In the genomic region with DNA sequence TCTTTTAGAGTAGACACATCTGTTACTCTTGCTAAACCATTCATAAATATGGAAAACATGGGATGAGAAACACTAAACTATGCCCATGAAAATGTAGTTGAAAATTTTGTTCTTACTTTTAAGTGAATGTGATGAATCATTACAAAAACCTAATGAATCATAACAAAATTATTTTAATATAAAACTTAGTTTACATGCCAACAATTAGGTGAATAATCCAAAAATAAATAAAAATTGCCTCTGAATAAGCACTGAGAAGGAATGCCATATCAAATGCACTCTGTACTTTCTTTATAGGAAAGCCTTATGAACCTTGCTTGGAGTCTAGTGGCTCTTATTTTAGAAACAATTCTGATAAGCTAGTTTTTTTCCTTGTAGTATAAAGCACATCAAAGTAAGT, we compare ENCODE assay signal across 29 cellular contexts.
DNase-seq lines count a peak whose midpoint lies in the region; ATAC-seq, FAIRE-seq and TF ChIP-seq lines count a peak whose summit lies in the region.
"Had no signal": no experiment of that assay in that cellular context is flagged by ENCODE, and none has a peak within 500 bp of the region (broad histone marks: within the 10 kb centered on the region; RNA-seq: fewer than 3 reads in every experiment).

No MANE protein-coding gene starts in this region.

- FAIRE-seq in astrocyte (lab: Jason Lieb, UNC) = no peak

- H3K27ac ChIP-seq in astrocyte (ENCODE audit: low read depth, low read length) (peak overlapping the region; percentile 42), aorta (ENCODE audit: low read depth in 1 of 2, low read length in 2 of 2) (no peak overlapping the region)
- H3K27ac ChIP-seq: esophagus squamous epithelium, HL-60, transverse colon, VCaP had no signal

- no peak overlapping the region for H3K27ac Mint-ChIP-seq in astrocyte (ENCODE audit: unreplicated experiment)
- H3K27ac Mint-ChIP-seq in effector memory CD8-positive, alpha-beta T cell = no peak overlapping the region
- H3K27ac Mint-ChIP-seq: activated CD4-positive, alpha-beta T cell treated with anti-CD3 and anti-CD28 coated beads, Interleukin-2, amount 10 ng/mL, durations not matched to agents 7 days and 5 days; activated CD8-positive, alpha-beta memory T cell treated with anti-CD3 and anti-CD28 coated beads, Interleukin-2, amount 10 ng/mL, durations not matched to agents 7 days and 5 days; activated T-helper 1 cell treated with anti-CD3 and anti-CD28 coated beads, Interleukin-12 subunit alpha, Interleukin-12 subunit beta, Interleukin-2, Interleukin-4 antibody, amounts not matched to agents 30 ng/mL and 10 ng/mL and 1 ng/mL, durations not matched to agents 14 hours and 24 hours and 36 hours; naive thymus-derived CD4-positive, alpha-beta T cell; stimulated activated naive CD8-positive, alpha-beta T cell treated with anti-CD3 and anti-CD28 coated beads, Interleukin-15, amount 100 ng/mL, for 72 hours had no signal

- H3K4me3 ChIP-seq in astrocyte (ENCODE audit: insufficient read depth, low read depth, low read length) = no peak overlapping the region
- H3K4me3 ChIP-seq in foreskin fibroblast (ENCODE audit: low read depth in 1 of 2, low read length in 2 of 2) = no peak overlapping the region
- no peak overlapping the region for H3K4me3 ChIP-seq in MG63
- no peak overlapping the region for H3K4me3 ChIP-seq in aorta (ENCODE audit: low read length in 2 of 2)
- H3K4me3 ChIP-seq: esophagus squamous epithelium, transverse colon had no signal

- H3K4me1 Mint-ChIP-seq in astrocyte (ENCODE audit: low read depth, unreplicated experiment) = no peaks in the 10 kb centered on the region
- peaks cover 0 to 3% of the 10 kb centered on the region in 2 donors for H3K4me1 Mint-ChIP-seq in effector memory CD8-positive, alpha-beta T cell (ENCODE audit: low read depth in 2 of 2)
- H3K4me1 Mint-ChIP-seq: activated CD4-positive, alpha-beta T cell treated with anti-CD3 and anti-CD28 coated beads, Interleukin-2, amount 10 ng/mL, durations not matched to agents 7 days and 5 days; activated CD8-positive, alpha-beta memory T cell treated with anti-CD3 and anti-CD28 coated beads, Interleukin-2, amount 10 ng/mL, durations not matched to agents 7 days and 5 days; stimulated activated naive CD8-positive, alpha-beta T cell treated with anti-CD3 and anti-CD28 coated beads, Interleukin-15, amount 100 ng/mL, for 72 hours had no signal

- H4K20me1 ChIP-seq in astrocyte (ENCODE audit: insufficient read depth, low read length) = no peaks in the 10 kb centered on the region

- no peaks in the 10 kb centered on the region for H3K79me2 ChIP-seq in astrocyte (ENCODE audit: insufficient read depth, low read length)

- H3K9me3 ChIP-seq in astrocyte (ENCODE audit: insufficient read depth, low read depth, low read length) = no peaks in the 10 kb centered on the region
- peaks cover 5% of the 10 kb centered on the region; the same call in 1 of the 2 replicates for H3K9me3 ChIP-seq in MG63
- no peaks in the 10 kb centered on the region for H3K9me3 ChIP-seq in aorta (ENCODE audit: control insufficient read depth, low read length)
- H3K9me3 ChIP-seq: BE2C, esophagus squamous epithelium, transverse colon had no signal

- no peak overlapping the region for H3K9ac ChIP-seq in astrocyte (ENCODE audit: low read length)

- intact Hi-C loops in aorta (cut with DNase I) = no loop called here

- H3K27me3 ChIP-seq in astrocyte (ENCODE audit: insufficient read depth, low read length) (no peaks in the 10 kb centered on the region), MG63 (no peaks in the 10 kb centered on the region), aorta (ENCODE audit: control insufficient read depth in 1 of 2, insufficient read depth in 2 of 2, low read length in 1 of 2) (no peaks in the 10 kb centered on the region)
- H3K27me3 ChIP-seq: BE2C, esophagus squamous epithelium, transverse colon had no signal

- DNase-seq in AG20443 (ENCODE audit: low spot score) (peak; percentile 9), HCEC 1CT (peak; percentile 71), astrocyte (ENCODE audit: low read depth) (peak; percentile 29), foreskin fibroblast (peak; percentile 45 to 67), MG63 (no peak), aorta (no peak)
- no peak for DNase-seq in effector memory CD8-positive, alpha-beta T cell
- DNase-seq: activated CD4-positive, alpha-beta T cell treated with anti-CD3 and anti-CD28 coated beads, Interleukin-2, amount 10 ng/mL, durations not matched to agents 7 days and 5 days; activated CD8-positive, alpha-beta memory T cell treated with anti-CD3 and anti-CD28 coated beads, Interleukin-2, amount 10 ng/mL, durations not matched to agents 7 days and 5 days; activated naive CD4-positive, alpha-beta T cell treated with anti-CD3 and anti-CD28 coated beads, Interleukin-2, amount 50 U/mL, for 16 hours; anterior cingulate cortex; BE2C; DMS79 treated with DMSO at 0.1 percent for 48 hours; effector memory CD4-positive, alpha-beta T cell; esophagus squamous epithelium; head of caudate nucleus; MV-4-11; naive thymus-derived CD4-positive, alpha-beta T cell; NCI-H1694; NCI-H226; retina; stimulated activated CD4-positive, alpha-beta T cell treated with anti-CD3 and anti-CD28 coated beads, Interleukin-12 subunit alpha, Interleukin-12 subunit beta, amount 100 ng/mL, for 4 hours; stimulated activated naive CD8-positive, alpha-beta T cell treated with anti-CD3 and anti-CD28 coated beads, Interleukin-15, amount 100 ng/mL, for 72 hours; transverse colon had no signal

- H3K36me3 ChIP-seq in astrocyte (ENCODE audit: insufficient read depth, low read length) (no peaks in the 10 kb centered on the region), MG63 (no peaks in the 10 kb centered on the region), aorta (ENCODE audit: control insufficient read depth in 1 of 2, insufficient read depth in 2 of 2, low read length in 1 of 2) (no peaks in the 10 kb centered on the region)
- H3K36me3 ChIP-seq: BE2C, esophagus squamous epithelium, transverse colon had no signal

- TF ChIP-seq CTCF in astrocyte (IDR thresholded peaks at IDR 0.05; ENCODE audit: insufficient read depth, low read depth, low read length) (no peak), foreskin fibroblast (IDR thresholded peaks at IDR 0.05; ENCODE audit: low read depth, low read length) (no peak)

- peaks cover 12% of the 10 kb centered on the region for H3K4me1 ChIP-seq in astrocyte (ENCODE audit: insufficient read depth, low read length)
- H3K4me1 ChIP-seq in aorta (ENCODE audit: control insufficient read depth in 1 of 2, insufficient read depth in 2 of 2, low read length in 2 of 2) = peaks cover 0 to 4% of the 10 kb centered on the region in 2 donors
- H3K4me1 ChIP-seq: esophagus squamous epithelium had no signal

- H3K36me3 Mint-ChIP-seq in astrocyte (ENCODE audit: low read depth, unreplicated experiment) = no peaks in the 10 kb centered on the region
- no peaks in the 10 kb centered on the region for H3K36me3 Mint-ChIP-seq in effector memory CD8-positive, alpha-beta T cell (ENCODE audit: insufficient read depth)
- H3K36me3 Mint-ChIP-seq: activated CD8-positive, alpha-beta memory T cell treated with anti-CD3 and anti-CD28 coated beads, Interleukin-2, amount 10 ng/mL, durations not matched to agents 7 days and 5 days had no signal

- peaks cover 3% of the 10 kb centered on the region for H3K9me3 Mint-ChIP-seq in astrocyte (ENCODE audit: unreplicated experiment)
- H3K9me3 Mint-ChIP-seq in effector memory CD8-positive, alpha-beta T cell = no peaks in the 10 kb centered on the region
- H3K9me3 Mint-ChIP-seq: activated CD4-positive, alpha-beta T cell treated with anti-CD3 and anti-CD28 coated beads, Interleukin-2, amount 10 ng/mL, durations not matched to agents 7 days and 5 days; activated T-helper 1 cell treated with anti-CD3 and anti-CD28 coated beads, Interleukin-12 subunit alpha, Interleukin-12 subunit beta, Interleukin-2, Interleukin-4 antibody, amounts not matched to agents 30 ng/mL and 10 ng/mL and 1 ng/mL, durations not matched to agents 14 hours and 24 hours and 36 hours; stimulated activated naive CD8-positive, alpha-beta T cell treated with anti-CD3 and anti-CD28 coated beads, Interleukin-15, amount 100 ng/mL, for 72 hours had no signal

- H3K27me3 Mint-ChIP-seq in astrocyte (ENCODE audit: low read depth, unreplicated experiment) = no peaks in the 10 kb centered on the region
- no peaks in the 10 kb centered on the region for H3K27me3 Mint-ChIP-seq in effector memory CD8-positive, alpha-beta T cell
- H3K27me3 Mint-ChIP-seq: activated CD4-positive, alpha-beta T cell treated with anti-CD3 and anti-CD28 coated beads, Interleukin-2, amount 10 ng/mL, durations not matched to agents 7 days and 5 days; activated CD8-positive, alpha-beta memory T cell treated with anti-CD3 and anti-CD28 coated beads, Interleukin-2, amount 10 ng/mL, durations not matched to agents 7 days and 5 days; naive thymus-derived CD4-positive, alpha-beta T cell; stimulated activated naive CD8-positive, alpha-beta T cell treated with anti-CD3 and anti-CD28 coated beads, Interleukin-15, amount 100 ng/mL, for 72 hours had no signal

- no peak for ATAC-seq in effector memory CD8-positive, alpha-beta T cell (replicated peaks)
- no peak for ATAC-seq in aorta (ENCODE audit: low FRiP score)
- no peak for ATAC-seq in HG02840 (IDR thresholded peaks at IDR 0.05; ENCODE audit: low FRiP score, unreplicated experiment)
- ATAC-seq: activated CD8-positive, alpha-beta memory T cell treated with anti-CD3 and anti-CD28 coated beads, Interleukin-2, amount 10 ng/mL, durations not matched to agents 7 days and 5 days; left lobe of liver; naive thymus-derived CD4-positive, alpha-beta T cell; stimulated activated naive CD8-positive, alpha-beta T cell treated with anti-CD3 and anti-CD28 coated beads, Interleukin-15, amount 100 ng/mL, for 72 hours had no signal

- H3K4me2 ChIP-seq in astrocyte (ENCODE audit: low read length) = peak overlapping the region; percentile 16

- no peak overlapping the region for H2AFZ ChIP-seq in astrocyte (ENCODE audit: low read depth, low read length)

- no peak overlapping the region for H3K4me3 Mint-ChIP-seq in astrocyte (ENCODE audit: unreplicated experiment)
- H3K4me3 Mint-ChIP-seq in effector memory CD8-positive, alpha-beta T cell = no peak overlapping the region
- H3K4me3 Mint-ChIP-seq: activated CD4-positive, alpha-beta T cell treated with anti-CD3 and anti-CD28 coated beads, Interleukin-2, amount 10 ng/mL, durations not matched to agents 7 days and 5 days; activated CD8-positive, alpha-beta memory T cell treated with anti-CD3 and anti-CD28 coated beads, Interleukin-2, amount 10 ng/mL, durations not matched to agents 7 days and 5 days; activated T-helper 1 cell treated with anti-CD3 and anti-CD28 coated beads, Interleukin-12 subunit alpha, Interleukin-12 subunit beta, Interleukin-2, Interleukin-4 antibody, amounts not matched to agents 30 ng/mL and 10 ng/mL and 1 ng/mL, durations not matched to agents 14 hours and 24 hours and 36 hours; naive thymus-derived CD4-positive, alpha-beta T cell; stimulated activated naive CD8-positive, alpha-beta T cell treated with anti-CD3 and anti-CD28 coated beads, Interleukin-15, amount 100 ng/mL, for 72 hours had no signal

Comparison
In these comparisons a context has a peak if more than half of its experiments do, and no peak if none do; other contexts are left out.
1. DNase-seq: peak in AG20443 (single experiment), HCEC 1CT (single experiment), astrocyte (single experiment) and foreskin fibroblast (2 of 2); none in effector memory CD8-positive, alpha-beta T cell (0 of 3), MG63 (single experiment) and aorta (0 of 2).